ENCODE assay signal across 8 cellular contexts in genomic region chr1:28552482-28553228, GRCh38. TPM values are rescaled to one million over a fixed set of nuclear protein-coding genes. Genes with fewer than 3 reads are reported as not detected.
DNase-seq lines count a peak whose midpoint lies in the region; ATAC-seq, FAIRE-seq and TF ChIP-seq lines count a peak whose summit lies in the region.

Gene TRNAU1AP (plus strand): TSS chr1:28553085. CDS start chr1:28553111, 26 bp downstream.

- peak within 1 kb of the TSS; percentile 94 for H2AFZ ChIP-seq in parathyroid adenoma

- peak; percentile 69 for TF ChIP-seq POLR2A in GM12892 (IDR thresholded peaks at IDR 0.05; ENCODE audit: low read depth, low read length)

- FAIRE-seq in GM12892 (lab: Jason Lieb, UNC): peak; percentile 90

- peak within 1 kb of the TSS; percentile 85 for H3K4me2 ChIP-seq in parathyroid adenoma (ENCODE audit: low read length)

- H3K36me3 ChIP-seq in adipocyte (ENCODE audit: control insufficient read depth, insufficient read depth, low read length, severe bottlenecking) (peaks cover 4% of the 10 kb centered on the region), cardiac muscle cell (no peaks in the 10 kb centered on the region), parathyroid adenoma (ENCODE audit: control insufficient read depth, insufficient read depth, low read length) (no peaks in the 10 kb centered on the region), tibial artery (peaks cover 12 to 28% (median 12%) of the 10 kb centered on the region in 3 donors)

- H3K4me1 ChIP-seq in adipocyte (ENCODE audit: control insufficient read depth, insufficient read depth, low read length): peaks cover 12% of the 10 kb centered on the region
- H3K4me1 ChIP-seq in cardiac muscle cell (ENCODE audit: low read depth): no peaks in the 10 kb centered on the region
- no peaks in the 10 kb centered on the region for H3K4me1 ChIP-seq in parathyroid adenoma
- H3K4me1 ChIP-seq in tibial artery: peaks cover 0 to 18% (median 7%) of the 10 kb centered on the region in 4 donors

- peak; percentile 92 for ATAC-seq in HG02840 (IDR thresholded peaks at IDR 0.05; ENCODE audit: low FRiP score, unreplicated experiment)

- TF ChIP-seq CTCF in cardiac muscle cell (IDR thresholded peaks at IDR 0.05; ENCODE audit: low read depth, low read length): no peak
- TF ChIP-seq CTCF in parathyroid adenoma (IDR thresholded peaks at IDR 0.05): no peak
- peak in 1 of 2 experiments; percentile 8 for TF ChIP-seq CTCF in tibial artery (IDR thresholded peaks at IDR 0.05)

- peak within 1 kb of the TSS; percentile 91 for H3K4me3 ChIP-seq in adipocyte (ENCODE audit: low read length)
- H3K4me3 ChIP-seq in cardiac muscle cell: peak within 1 kb of the TSS; percentile 87
- H3K4me3 ChIP-seq in parathyroid adenoma (ENCODE audit: low read depth, low read length): peak within 1 kb of the TSS; percentile 59
- peak within 1 kb of the TSS; percentile 82 to 95 for H3K4me3 ChIP-seq in tibial artery

- H3K9me3 ChIP-seq in adipocyte (ENCODE audit: control insufficient read depth, low read length) (no peaks in the 10 kb centered on the region), cardiac muscle cell (ENCODE audit: low read depth) (no peaks in the 10 kb centered on the region), parathyroid adenoma (ENCODE audit: control insufficient read depth, low read length) (no peaks in the 10 kb centered on the region), tibial artery (no peaks in the 10 kb centered on the region)

- H3K27me3 ChIP-seq in adipocyte (replicated peaks; ENCODE audit: control insufficient read depth, insufficient read depth, low read length) (no peaks in the 10 kb centered on the region), cardiac muscle cell (no peaks in the 10 kb centered on the region), parathyroid adenoma (ENCODE audit: control insufficient read depth, insufficient read depth, low read length) (no peaks in the 10 kb centered on the region), tibial artery (no peaks in the 10 kb centered on the region)

- H3K9ac ChIP-seq in adipocyte (ENCODE audit: low read length) (peak within 1 kb of the TSS; percentile 92), parathyroid adenoma (peak within 1 kb of the TSS; percentile 28)

- DNase-seq in GM12892 (ENCODE audit: insufficient read length) (peak; percentile 90), NCI-H1436 treated with DMSO at 0.1 percent for 48 hours (lab: John Stamatoyannopoulos, UW) (peak; percentile 56), T follicular helper cell (ENCODE audit: low read depth) (peak; percentile 95), adipocyte (ENCODE audit: low read depth) (peak; percentile 99), cardiac muscle cell (ENCODE audit: low read depth in 1 of 2, low spot score in 1 of 2) (peak; percentile 97), tibial artery (peak; percentile 96 to 98)

- H3K27ac ChIP-seq in cardiac muscle cell (peak within 1 kb of the TSS; percentile 35), parathyroid adenoma (peak within 1 kb of the TSS; percentile 71), tibial artery (peak within 1 kb of the TSS; percentile 90 to 97)

- intact Hi-C loops in tibial artery (cut with DNase I; ENCODE audit: low total_unique reads): loop anchor here (5.0 kb wide), 1 partner anchor 35 kb away; no protein-coding TSS in a partner anchor

- no peaks in the 10 kb centered on the region for H3K79me2 ChIP-seq in parathyroid adenoma

RNA-seq across cellular contexts. Expression of gene TRNAU1AP, which starts in this region (rescaled TPM):
- polyA plus RNA-seq in GM12892 (2012; ENCODE audit: missing spikeins): 38.6 TPM
- total RNA-seq in cardiac muscle cell: 26.0 and 26.1 TPM in 2 replicates
- 39.9 and 61.2 TPM in 2 replicates for polyA plus RNA-seq in cardiac muscle cell

Comparison
In these comparisons a context has a peak if more than half of its experiments do, and no peak if none do; other contexts are left out.
1. Peak in every context shown above with its lines: DNase-seq, ATAC-seq, H3K4me3 ChIP-seq and H3K27ac ChIP-seq.
2. H3K27ac ChIP-seq: peak in every context shown above with its lines; median percentile 94 in tibial artery; 71 in parathyroid adenoma; 35 in cardiac muscle cell.